ENCODE assay signal across 15 cellular contexts in genomic region chr2:25712455-25712854, GRCh38.
"Had no signal": no experiment of that assay in that cellular context is flagged by ENCODE, and none has a peak within 500 bp of the region (broad histone marks: within the 10 kb centered on the region; RNA-seq: fewer than 3 reads in every experiment).

No MANE protein-coding gene starts in this region.

- H3K27me3 ChIP-seq: neural progenitor cell had no signal

- H3K27ac Mint-ChIP-seq: neural progenitor cell had no signal

- H3K4me3 Mint-ChIP-seq: neural progenitor cell had no signal

- H3K36me3 Mint-ChIP-seq: activated naive CD8-positive, alpha-beta T cell treated with anti-CD3 and anti-CD28 coated beads for 36 hours; neural progenitor cell had no signal

- H2AFZ ChIP-seq: neural progenitor cell had no signal

- H3K4me2 ChIP-seq: neural progenitor cell had no signal

- H3K9ac ChIP-seq: neural progenitor cell had no signal

- DNase-seq: activated CD4-positive, alpha-beta T cell treated with anti-CD3 and anti-CD28 coated beads for 1 hour; activated CD4-positive, alpha-beta T cell treated with anti-CD3 and anti-CD28 coated beads, Interleukin-2, amount 50 U/mL, for 48 hours; activated gamma-delta T cell treated with Interleukin-2 at 50 U/mL for 16 hours; activated naive CD8-positive, alpha-beta T cell treated with anti-CD3 and anti-CD28 coated beads for 36 hours; activated T-cell treated with anti-CD3 and anti-CD28 coated beads, Interleukin-2, amount 50 U/mL, for 48 hours; cerebellar nuclear complex; erythroblast; hippocampal formation; left ventricle myocardium superior; mesendoderm; retina; stimulated activated CD4-positive, alpha-beta T cell treated with anti-CD3 and anti-CD28 coated beads, Interleukin-15, amount 100 ng/mL, for 24 hours; T-helper 2 cell; trophoblast cell had no signal

- ATAC-seq: left ventricle myocardium superior had no signal

- H3K36me3 ChIP-seq: neural progenitor cell had no signal

- H3K27ac ChIP-seq: neural progenitor cell had no signal

- H3K9me3 Mint-ChIP-seq: activated naive CD8-positive, alpha-beta T cell treated with anti-CD3 and anti-CD28 coated beads for 36 hours; neural progenitor cell had no signal

- H3K4me3 ChIP-seq: neural progenitor cell had no signal
